8 cellular contexts compared by ENCODE assay signal in the genomic region with DNA sequence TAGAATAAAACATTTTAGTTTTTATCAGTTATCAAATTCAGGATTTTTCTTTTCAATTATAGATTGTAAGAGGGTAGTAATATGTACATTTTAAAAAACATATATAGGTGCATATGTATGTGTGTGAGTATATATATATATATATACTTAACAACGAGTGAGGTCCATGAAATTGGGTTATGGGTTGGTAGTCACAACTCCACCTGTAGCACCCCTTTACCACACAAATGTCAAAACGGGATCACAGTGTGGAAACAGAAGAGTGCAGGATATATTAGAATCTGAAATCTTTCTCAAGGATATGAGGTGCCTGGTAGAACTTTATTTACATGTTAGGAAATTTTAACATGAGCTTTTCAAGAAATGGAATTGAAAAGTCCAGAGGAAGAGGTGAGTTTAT. TPM values are rescaled to one million over a fixed set of nuclear protein-coding genes. Genes with fewer than 3 reads are reported as not detected.
DNase-seq lines count a peak whose midpoint lies in the region; ATAC-seq and TF ChIP-seq lines count a peak whose summit lies in the region.

No MANE protein-coding gene starts in this region.

- peak overlapping the region; percentile 96 for H3K9ac ChIP-seq in GM23248

- WGBS in GM23248 (ENCODE audit: low coverage in 1 of 2, low lambda C conversion rate in 2 of 2, missing lambda C conversion rate in 2 of 2), 2 experiments = 5 to 11% methylated on average over 2 of the region's 2 CpGs
- WGBS in right lobe of liver (ENCODE audit: insufficient coverage, low coverage, low lambda C conversion rate, missing lambda C conversion rate) = 2% methylated on average over 2 of the region's 2 CpGs

- H2AFZ ChIP-seq in GM23248 = peak overlapping the region; percentile 91

- in situ Hi-C loops in ACHN (cut with HindIII; ENCODE audit: low pct_ligation_motif_present, low pct_unique_long_range_greater_than_20kb, low sequenced_read_pairs) (no loop called here), GM23248 (cut with MboI) (no loop called here)

- no peak for TF ChIP-seq POLR2A in right lobe of liver (IDR thresholded peaks at IDR 0.05)

- ATAC-seq in right lobe of liver (no peak), HG02571 (IDR thresholded peaks at IDR 0.05; ENCODE audit: unreplicated experiment) (no peak)

- H3K27ac ChIP-seq in GM23248 = peak overlapping the region; percentile 95
- no peak overlapping the region for H3K27ac ChIP-seq in WERI-Rb-1
- peak overlapping the region; percentile 95 to 98 (median 97) for H3K27ac ChIP-seq in right lobe of liver

- H3K9me3 ChIP-seq in GM23248 (ENCODE audit: low read depth) (no peaks in the 10 kb centered on the region), WERI-Rb-1 (ENCODE audit: severe bottlenecking) (peaks cover 10% of the 10 kb centered on the region), right lobe of liver (no peaks in the 10 kb centered on the region)

- no peaks in the 10 kb centered on the region for H3K27me3 ChIP-seq in GM23248 (replicated peaks; ENCODE audit: insufficient read depth)
- H3K27me3 ChIP-seq in WERI-Rb-1 (ENCODE audit: insufficient read depth, low read depth, severe bottlenecking) = no peaks in the 10 kb centered on the region
- H3K27me3 ChIP-seq in right lobe of liver = no peaks in the 10 kb centered on the region
- H3K27me3 ChIP-seq in H7 (ENCODE audit: control insufficient read depth, insufficient read depth, low read length) = no peaks in the 10 kb centered on the region; the same call in 1 of the 2 replicates

- H3K36me3 ChIP-seq in GM23248 (ENCODE audit: low read depth) (no peaks in the 10 kb centered on the region), WERI-Rb-1 (peaks cover 3% of the 10 kb centered on the region; the same call in 1 of the 2 replicates), right lobe of liver (no peaks in the 10 kb centered on the region), H7 (replicated peaks; ENCODE audit: control insufficient read depth, insufficient read depth, low read length) (no peaks in the 10 kb centered on the region)

- peaks cover 31% of the 10 kb centered on the region for H3K79me2 ChIP-seq in GM23248 (ENCODE audit: insufficient read depth)

- H3K4me2 ChIP-seq in GM23248 (ENCODE audit: unreplicated experiment) = peak overlapping the region; percentile 92

- intact Hi-C loops in right lobe of liver (cut with DNase I) = no loop called here

- peaks cover 12% of the 10 kb centered on the region for H3F3A ChIP-seq in GM23248 (ENCODE audit: insufficient read depth)

- H4K20me1 ChIP-seq in GM23248 (ENCODE audit: insufficient read depth) = no peaks in the 10 kb centered on the region

- no peaks in the 10 kb centered on the region for H3K9me2 ChIP-seq in GM23248 (ENCODE audit: insufficient read depth)

- TF ChIP-seq CTCF in WERI-Rb-1 (IDR thresholded peaks at IDR 0.05; ENCODE audit: low read depth, low read length) (no peak), right lobe of liver (IDR thresholded peaks at IDR 0.05) (no peak)

- DNase-seq in ACHN (peak; percentile 35), GM23248 (peak; percentile 32), WERI-Rb-1 (peak; percentile 21), right lobe of liver (no peak), H7 (no peak), middle frontal gyrus (ENCODE audit: extremely low spot score, low spot score) (no peak)
- no peak for DNase-seq in activated CD4-positive, alpha-beta T cell treated with anti-CD3 and anti-CD28 coated beads, Interleukin-2, amount 50 U/mL, for 48 hours

- H3K4me3 ChIP-seq in GM23248 = peak overlapping the region; percentile 82
- H3K4me3 ChIP-seq in WERI-Rb-1 (ENCODE audit: low read depth, low read length) = no peak overlapping the region
- H3K4me3 ChIP-seq in right lobe of liver = peak overlapping the region in 1 of 3 donors; percentile 2
- H3K4me3 ChIP-seq in H7 (ENCODE audit: insufficient read depth, low read depth, low read length) = no peak overlapping the region

- H3K4me1 ChIP-seq in GM23248 (ENCODE audit: insufficient read depth) = peaks cover 26% of the 10 kb centered on the region
- H3K4me1 ChIP-seq in right lobe of liver = peaks cover 0 to 33% (median 0%) of the 10 kb centered on the region in 4 donors

RNA-seq across cellular contexts. Expression of a gene that starts 31.3 kb away (rescaled TPM):
- 12.3 and 16.2 TPM in 2 replicates for total RNA-seq in GM23248 (2014; rRNA removed; shearing (Covaris generic))
- polyA plus RNA-seq in GM23248 (2016; fragmentation: Nextera tagmentation; extraction: Ambion mirVana) = 21.4 and 21.5 TPM in 2 replicates
- 10 to 100 TPM; 58.7 to 90.8 (median 73.6) TPM for total RNA-seq in right lobe of liver
- total RNA-seq in H7 (2014; rRNA removed; shearing (Covaris generic)) = 11.0 and 13.4 TPM in 2 replicates

Comparison
In these comparisons a context has a peak if more than half of its experiments do, and no peak if none do; other contexts are left out.
1. DNase-seq: peak in ACHN (single experiment), GM23248 (single experiment) and WERI-Rb-1 (single experiment); none in right lobe of liver (0 of 3), H7 (single experiment), middle frontal gyrus (single experiment) and activated CD4-positive, alpha-beta T cell treated with anti-CD3 and anti-CD28 coated beads, Interleukin-2, amount 50 U/mL, for 48 hours (0 of 2).